Comparison of ENCODE assay signal across 7 cellular contexts in genomic region chrX:8815460-8816065, GRCh38. TPM values are rescaled to one million over a fixed set of nuclear protein-coding genes. Genes with fewer than 3 reads are reported as not detected.
DNase-seq lines count a peak whose midpoint lies in the region; ATAC-seq and TF ChIP-seq lines count a peak whose summit lies in the region.

No MANE protein-coding gene starts in this region.

- H3K79me2 ChIP-seq in hepatocyte: no peaks in the 10 kb centered on the region

- H3K27ac ChIP-seq in WERI-Rb-1: no peak overlapping the region
- no peak overlapping the region for H3K27ac ChIP-seq in hepatocyte
- no peak overlapping the region for H3K27ac ChIP-seq in stomach

- peak; percentile 77 for TF ChIP-seq CTCF in WERI-Rb-1 (IDR thresholded peaks at IDR 0.05; ENCODE audit: low read depth, low read length)
- TF ChIP-seq CTCF in hepatocyte (IDR thresholded peaks at IDR 0.05; ENCODE audit: poor library complexity): peak; percentile 68
- peak in 4 of 7 experiments; percentile 41 to 74 (median 67) for TF ChIP-seq CTCF in stomach (IDR thresholded peaks at IDR 0.05)

- no peak overlapping the region for H2AFZ ChIP-seq in hepatocyte

- H3K4me3 ChIP-seq in WERI-Rb-1 (ENCODE audit: low read depth, low read length) (no peak overlapping the region), hepatocyte (no peak overlapping the region), stomach (no peak overlapping the region)

- H3K27me3 ChIP-seq in WERI-Rb-1 (ENCODE audit: insufficient read depth, low read depth, severe bottlenecking) (no peaks in the 10 kb centered on the region), hepatocyte (no peaks in the 10 kb centered on the region), stomach (no peaks in the 10 kb centered on the region)

- H3K9me3 ChIP-seq in WERI-Rb-1 (ENCODE audit: severe bottlenecking) (no peaks in the 10 kb centered on the region), hepatocyte (ENCODE audit: low read depth) (no peaks in the 10 kb centered on the region), stomach (no peaks in the 10 kb centered on the region)

- TF ChIP-seq POLR2A in stomach (IDR thresholded peaks at IDR 0.05): no peak

- peak; percentile 62 for ATAC-seq in GM19035 (IDR thresholded peaks at IDR 0.05; ENCODE audit: unreplicated experiment)

- H3K36me3 ChIP-seq in WERI-Rb-1: no peaks in the 10 kb centered on the region
- H3K36me3 ChIP-seq in hepatocyte (replicated peaks; ENCODE audit: insufficient read depth, low read depth): no peaks in the 10 kb centered on the region
- no peaks in the 10 kb centered on the region for H3K36me3 ChIP-seq in stomach

- H3K4me1 ChIP-seq in hepatocyte (ENCODE audit: insufficient read depth) (no peaks in the 10 kb centered on the region), stomach (peaks cover 0 to 3% (median 0%) of the 10 kb centered on the region in 4 donors)

- DNase-seq in DMS114 treated with DMSO at 0.1 percent for 48 hours (lab: John Stamatoyannopoulos, UW; ENCODE audit: unreplicated experiment) (peak; percentile 30), NCI-H128 (lab: John Stamatoyannopoulos, UW; ENCODE audit: unreplicated experiment) (peak; percentile 36), WERI-Rb-1 (peak; percentile 36), hepatocyte (ENCODE audit: low spot score) (peak; percentile 66), stomach (no peak)
- DNase-seq in stimulated activated CD4-positive, alpha-beta T cell treated with anti-CD3 and anti-CD28 coated beads, Interleukin-4, amount 100 ng/mL, for 4 hours: no peak

- H3K9me2 ChIP-seq in hepatocyte (replicated peaks; ENCODE audit: insufficient read depth): no peaks in the 10 kb centered on the region

- no peak for TF ChIP-seq EP300 in stomach (IDR thresholded peaks at IDR 0.05)

- no peaks in the 10 kb centered on the region for H4K20me1 ChIP-seq in hepatocyte (ENCODE audit: insufficient read depth, poor library complexity, severe bottlenecking)

- intact Hi-C loops in stomach (cut with DNase I; ENCODE audit: low total_unique reads): no loop called here

- no peak overlapping the region for H3K4me2 ChIP-seq in hepatocyte

RNA-seq across cellular contexts. Expression of gene FAM9A, which starts 14.4 kb away (rescaled TPM):
- total RNA-seq in hepatocyte (not detected in 2 replicates), stomach (not detected)
- polyA plus RNA-seq in hepatocyte (not detected in 2 replicates), stomach (not detected)

Comparison
In these comparisons a context has a peak if more than half of its experiments do, and no peak if none do; other contexts are left out.
1. DNase-seq: peak in DMS114 treated with DMSO at 0.1 percent for 48 hours (single experiment), NCI-H128 (single experiment), WERI-Rb-1 (single experiment) and hepatocyte (single experiment); none in stomach (single experiment) and stimulated activated CD4-positive, alpha-beta T cell treated with anti-CD3 and anti-CD28 coated beads, Interleukin-4, amount 100 ng/mL, for 4 hours (0 of 2).
2. Peak in every context shown above with its lines, with median percentiles within 50 percentile points of each other: CTCF ChIP-seq.